ENCODE assay signal across 30 cellular contexts in the genomic region with DNA sequence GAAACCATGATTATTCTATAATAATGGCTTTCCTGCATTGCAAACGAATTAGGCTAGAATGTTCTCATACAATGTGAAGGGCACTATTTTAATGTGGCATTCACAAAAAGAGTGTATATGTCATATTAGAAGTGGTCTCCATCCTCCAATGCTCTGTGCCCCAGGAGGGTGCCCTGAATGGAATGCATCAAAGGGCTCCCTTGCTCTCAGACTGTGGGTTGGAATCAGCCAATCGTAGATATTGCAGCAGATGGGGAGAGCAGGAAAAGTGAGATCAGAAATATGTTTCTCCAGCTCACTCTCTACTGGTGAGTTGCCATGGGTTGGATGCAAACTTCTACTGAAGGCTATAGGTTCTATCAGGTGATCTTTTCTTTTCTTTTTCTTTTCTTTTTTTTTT. TPM values are rescaled to one million over a fixed set of nuclear protein-coding genes. Genes with fewer than 3 reads are reported as not detected.
"Had no signal": no experiment of that assay in that cellular context is flagged by ENCODE, and none has a peak within 500 bp of the region (broad histone marks: within the 10 kb centered on the region; RNA-seq: fewer than 3 reads in every experiment).

No MANE protein-coding gene starts in this region.

- H3K27ac ChIP-seq: esophagus squamous epithelium, heart right ventricle, left ventricle myocardium inferior, lower lobe of right lung, ovary, psoas muscle, sigmoid colon, stomach, thyroid gland had no signal

- H3K27ac Mint-ChIP-seq: effector memory CD8-positive, alpha-beta T cell; immature natural killer cell; nephron progenitor cell; stimulated activated effector memory CD8-positive, alpha-beta T cell treated with anti-CD3 and anti-CD28 coated beads, Interleukin-12 subunit alpha, Interleukin-12 subunit beta, amount 100 ng/mL, for 72 hours had no signal

- H3K4me3 Mint-ChIP-seq: effector memory CD8-positive, alpha-beta T cell; immature natural killer cell; naive thymus-derived CD8-positive, alpha-beta T cell; nephron progenitor cell; stimulated activated effector memory CD8-positive, alpha-beta T cell treated with anti-CD3 and anti-CD28 coated beads, Interleukin-12 subunit alpha, Interleukin-12 subunit beta, amount 100 ng/mL, for 72 hours had no signal

- H3K4me1 Mint-ChIP-seq: immature natural killer cell; stimulated activated effector memory CD8-positive, alpha-beta T cell treated with anti-CD3 and anti-CD28 coated beads, Interleukin-12 subunit alpha, Interleukin-12 subunit beta, amount 100 ng/mL, for 72 hours had no signal

- H3K9me3 Mint-ChIP-seq: effector memory CD8-positive, alpha-beta T cell; immature natural killer cell; naive thymus-derived CD8-positive, alpha-beta T cell; nephron progenitor cell; stimulated activated effector memory CD8-positive, alpha-beta T cell treated with anti-CD3 and anti-CD28 coated beads, Interleukin-12 subunit alpha, Interleukin-12 subunit beta, amount 100 ng/mL, for 72 hours had no signal

- H3K27me3 ChIP-seq: esophagus squamous epithelium, ovary, sigmoid colon, stomach, thyroid gland had no signal

- DNase-seq: cortex of kidney; effector memory CD8-positive, alpha-beta T cell; erythroblast; esophagus squamous epithelium; foreskin melanocyte; glutamatergic neuron; heart right ventricle; hippocampal formation; immature natural killer cell; islet precursor cell; kidney glomerular epithelial cell; left colon; left ventricle myocardium inferior; lower lobe of right lung; naive thymus-derived CD8-positive, alpha-beta T cell; nephron progenitor cell; occipital lobe; ovary; posterior cingulate gyrus; psoas muscle; right cardiac atrium; sigmoid colon; stimulated activated CD4-positive, alpha-beta T cell treated with anti-CD3 and anti-CD28 coated beads, Interleukin-2, amount 100 ng/mL, for 24 hours; stimulated activated CD4-positive, alpha-beta T cell treated with anti-CD3 and anti-CD28 coated beads, Interleukin-4, amount 100 ng/mL, for 24 hours; stimulated activated naive CD4-positive, alpha-beta T cell treated with Interleukin-2 at 50 U/mL for 16 hours; stomach; thyroid gland; trophoblast cell had no signal

- H3K4me3 ChIP-seq: esophagus squamous epithelium, heart right ventricle, left ventricle myocardium inferior, lower lobe of right lung, ovary, psoas muscle, sigmoid colon, stomach, thyroid gland had no signal

- H3K36me3 Mint-ChIP-seq: immature natural killer cell; stimulated activated effector memory CD8-positive, alpha-beta T cell treated with anti-CD3 and anti-CD28 coated beads, Interleukin-12 subunit alpha, Interleukin-12 subunit beta, amount 100 ng/mL, for 72 hours had no signal

- H3K9me3 ChIP-seq: esophagus squamous epithelium, heart right ventricle, left ventricle myocardium inferior, lower lobe of right lung, ovary, psoas muscle, sigmoid colon, stomach, thyroid gland had no signal

- H3K36me3 ChIP-seq: esophagus squamous epithelium, heart right ventricle, left ventricle myocardium inferior, lower lobe of right lung, ovary, sigmoid colon, stomach, thyroid gland had no signal

- H3K4me1 ChIP-seq: esophagus squamous epithelium, left ventricle myocardium inferior, lower lobe of right lung, psoas muscle, sigmoid colon, thyroid gland had no signal

- ATAC-seq: effector memory CD8-positive, alpha-beta T cell; heart right ventricle; left colon; lower lobe of right lung; naive thymus-derived CD8-positive, alpha-beta T cell; psoas muscle; right cardiac atrium; stimulated activated effector memory CD8-positive, alpha-beta T cell treated with anti-CD3 and anti-CD28 coated beads, Interleukin-12 subunit alpha, Interleukin-12 subunit beta, amount 100 ng/mL, for 72 hours had no signal

RNA-seq across cellular contexts. Expression of a gene that starts 11.9 kb away (rescaled TPM):
- total RNA-seq: myocyte had no signal
- polyA plus RNA-seq: immature natural killer cell; naive thymus-derived CD8-positive, alpha-beta T cell had no signal
